1 cellular context compared by ENCODE assay signal in the genomic region with DNA sequence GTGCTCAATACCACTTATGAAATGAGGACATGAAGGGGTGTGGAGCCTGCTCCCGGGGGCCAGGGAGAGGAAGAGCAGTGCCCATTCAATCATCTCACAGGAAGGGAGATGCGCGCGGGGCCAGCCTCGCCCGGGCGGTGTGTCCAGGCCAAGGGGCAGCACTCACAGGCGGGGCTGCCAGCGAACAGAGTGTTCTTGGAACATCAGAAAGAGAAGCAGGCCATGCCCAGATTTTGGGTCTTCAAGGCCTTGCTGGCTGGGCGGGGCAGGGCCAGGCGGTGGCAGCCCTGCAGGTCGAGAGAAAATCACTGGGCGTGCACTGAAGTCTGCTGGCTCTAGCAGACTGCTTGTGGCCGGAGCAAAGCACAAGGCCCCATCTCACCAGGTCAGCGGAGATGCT.
TF ChIP-seq lines count a peak whose summit lies in the region.

No MANE protein-coding gene starts in this region.

TF ChIP-seq in HepG2, 621 proteins besides CTCF, POLR2A, EP300 and RAD21:
- 0 out of 2 replicates have a peak, but pooled peaks have one; percentile 4 for TF ChIP-seq ZNF430 (CRISPR knock-in tag; IDR thresholded peaks at IDR 0.05)
- TF ChIP-seq ATF7 (IDR thresholded peaks at IDR 0.05): no peak
- TF ChIP-seq ATF7 (CRISPR knock-in tag; IDR thresholded peaks at IDR 0.05): 0 out of 2 replicates have a peak, but pooled peaks have one; percentile 36
- peak; percentile 4; the same call in 1 of the 2 replicates for TF ChIP-seq ZBTB42 (CRISPR knock-in tag; IDR thresholded peaks at IDR 0.05)
- peak; percentile 17; the same call in 1 of the 2 replicates for TF ChIP-seq KDM5B (CRISPR knock-in tag; IDR thresholded peaks at IDR 0.05; ENCODE audit: borderline replicate concordance)
- 0 out of 2 replicates have a peak, but pooled peaks have one; percentile 2 for TF ChIP-seq ZNF510 (CRISPR knock-in tag; IDR thresholded peaks at IDR 0.05; ENCODE audit: low read depth)
- 0 out of 2 replicates have a peak, but pooled peaks have one; percentile 20 for TF ChIP-seq MYC (CRISPR knock-in tag; IDR thresholded peaks at IDR 0.05; ENCODE audit: borderline replicate concordance)
- TF ChIP-seq, protein P1, sequence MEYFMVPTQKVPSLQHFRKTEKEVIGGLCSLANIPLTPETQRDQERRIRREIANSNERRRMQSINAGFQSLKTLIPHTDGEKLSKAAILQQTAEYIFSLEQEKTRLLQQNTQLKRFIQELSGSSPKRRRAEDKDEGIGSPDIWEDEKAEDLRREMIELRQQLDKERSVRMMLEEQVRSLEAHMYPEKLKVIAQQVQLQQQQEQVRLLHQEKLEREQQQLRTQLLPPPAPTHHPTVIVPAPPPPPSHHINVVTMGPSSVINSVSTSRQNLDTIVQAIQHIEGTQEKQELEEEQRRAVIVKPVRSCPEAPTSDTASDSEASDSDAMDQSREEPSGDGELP (IDR thresholded peaks at IDR 0.05; ENCODE audit: borderline replicate concordance, low read depth): no peak
- peak; percentile 98 for TF ChIP-seq ZBTB38 (CRISPR knock-in tag; IDR thresholded peaks at IDR 0.05)
- no peak for TF ChIP-seq RNF2 (conservative IDR thresholded peaks at IDR 0.05; ENCODE audit: low read depth)
- TF ChIP-seq ZNF891 (CRISPR knock-in tag; IDR thresholded peaks at IDR 0.05): 0 out of 2 replicates have a peak, but pooled peaks have one; percentile 41
- peak; percentile 14; the same call in 1 of the 2 replicates for TF ChIP-seq ZFY (CRISPR knock-in tag; IDR thresholded peaks at IDR 0.05)
- peak; percentile 26; the same call in 1 of the 2 replicates for TF ChIP-seq GABPB1 (CRISPR knock-in tag; IDR thresholded peaks at IDR 0.05)
- TF ChIP-seq ARNTL (CRISPR knock-in tag; IDR thresholded peaks at IDR 0.05): no peak
- TF ChIP-seq DR1 (CRISPR knock-in tag; IDR thresholded peaks at IDR 0.05): no peak
- TF ChIP-seq ATF7-NPFF (CRISPR knock-in tag; IDR thresholded peaks at IDR 0.05; ENCODE audit: low read depth): 0 out of 2 replicates have a peak, but pooled peaks have one; percentile 14
